In the genomic region with DNA sequence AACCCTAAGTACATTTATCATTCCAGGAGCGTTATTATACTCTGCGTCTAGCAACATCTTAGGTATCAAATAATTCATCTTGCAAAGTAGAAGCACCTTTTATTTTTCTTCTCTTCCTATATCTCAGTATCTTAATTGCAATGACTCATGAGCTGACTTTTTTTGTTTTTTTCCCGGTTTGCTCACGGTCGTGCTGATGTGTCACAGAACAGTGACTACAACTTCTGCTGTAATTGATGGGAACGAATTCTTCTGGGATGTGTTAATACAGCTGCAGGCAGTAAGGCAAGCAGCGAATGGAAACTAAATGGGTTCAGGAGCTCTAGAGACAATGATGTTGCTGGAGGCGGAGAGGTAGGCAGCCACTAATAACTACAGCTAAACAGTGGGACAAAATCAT, we compare ENCODE assay signal across 1 cellular context.
TF ChIP-seq lines count a peak whose summit lies in the region.

No MANE protein-coding gene starts in this region.

TF ChIP-seq in endothelial cell of umbilical vein, 7 proteins besides CTCF, POLR2A, EP300 and RAD21:
- peak; percentile 74 for TF ChIP-seq GATA2 (IDR thresholded peaks at IDR 0.05; ENCODE audit: insufficient read depth, insufficient read length, low read depth, low read length)
- peak; percentile 17 for TF ChIP-seq JUN (IDR thresholded peaks at IDR 0.05; ENCODE audit: borderline replicate concordance, insufficient read depth, insufficient read length, low read depth)
- no peak for TF ChIP-seq EZH2 (IDR thresholded peaks at IDR 0.05; ENCODE audit: borderline replicate concordance, low read depth, low read length, severe bottlenecking)
- TF ChIP-seq POLR2AphosphoS5 (IDR thresholded peaks at IDR 0.05; ENCODE audit: insufficient read depth, low read depth, low read length): no peak
- no peak for TF ChIP-seq MYC (IDR thresholded peaks at IDR 0.05; ENCODE audit: low read depth, low read length)
- peak; percentile 97 for TF ChIP-seq FOS (IDR thresholded peaks at IDR 0.05; ENCODE audit: borderline replicate concordance, insufficient read depth, low read length)
- no peak for TF ChIP-seq MAX (IDR thresholded peaks at IDR 0.05; ENCODE audit: insufficient read depth, insufficient read length)
